ENCODE assay signal across 23 cellular contexts in genomic region chr15:65751431-65751830, GRCh38.
"Had no signal": no experiment of that assay in that cellular context is flagged by ENCODE, and none has a peak within 500 bp of the region (broad histone marks: within the 10 kb centered on the region; RNA-seq: fewer than 3 reads in every experiment).

No MANE protein-coding gene starts in this region.

- H3K27ac Mint-ChIP-seq: activated CD4-positive, alpha-beta T cell treated with anti-CD3 and anti-CD28 coated beads, Interleukin-2, amount 10 ng/mL, durations not matched to agents 7 days and 5 days; activated T-helper 1 cell treated with anti-CD3 and anti-CD28 coated beads, Interleukin-12 subunit alpha, Interleukin-12 subunit beta, Interleukin-2, Interleukin-4 antibody, amounts not matched to agents 30 ng/mL and 10 ng/mL and 1 ng/mL, durations not matched to agents 14 hours and 24 hours and 36 hours; dendritic cell treated with granulocyte-macrophage colony-stimulating factor and Interleukin-4, amounts not matched to agents 40 ng/mL and 50 ng/mL, for 4 days; neural progenitor cell; progenitor cell of endocrine pancreas; T-helper 1 cell treated with Interleukin-12 subunit alpha and Interleukin-12 subunit beta and Interleukin-4 antibody, amounts not matched to agents 30 μg/mL and 1 μg/mL, for 36 hours had no signal

- ATAC-seq: left colon, mucosa of descending colon, upper lobe of right lung had no signal

- H3K4me1 Mint-ChIP-seq: neural progenitor cell had no signal

- H3K4me3 Mint-ChIP-seq: activated CD4-positive, alpha-beta T cell treated with anti-CD3 and anti-CD28 coated beads, Interleukin-2, amount 10 ng/mL, durations not matched to agents 7 days and 5 days; activated T-helper 1 cell treated with anti-CD3 and anti-CD28 coated beads, Interleukin-12 subunit alpha, Interleukin-12 subunit beta, Interleukin-2, Interleukin-4 antibody, amounts not matched to agents 30 ng/mL and 10 ng/mL and 1 ng/mL, durations not matched to agents 14 hours and 24 hours and 36 hours; dendritic cell treated with granulocyte-macrophage colony-stimulating factor and Interleukin-4, amounts not matched to agents 40 ng/mL and 50 ng/mL, for 4 days; neural progenitor cell; T-helper 1 cell treated with Interleukin-12 subunit alpha and Interleukin-12 subunit beta and Interleukin-4 antibody, amounts not matched to agents 30 μg/mL and 1 μg/mL, for 36 hours had no signal

- H3K27me3 Mint-ChIP-seq: activated CD4-positive, alpha-beta T cell treated with anti-CD3 and anti-CD28 coated beads, Interleukin-2, amount 10 ng/mL, durations not matched to agents 7 days and 5 days; dendritic cell treated with granulocyte-macrophage colony-stimulating factor and Interleukin-4, amounts not matched to agents 40 ng/mL and 50 ng/mL, for 4 days; progenitor cell of endocrine pancreas had no signal

- DNase-seq: activated CD4-positive, alpha-beta T cell treated with anti-CD3 and anti-CD28 coated beads, Interleukin-2, amount 10 ng/mL, durations not matched to agents 7 days and 5 days; activated CD4-positive, CD25-positive, alpha-beta regulatory T cell treated with anti-CD3 and anti-CD28 coated beads, Interleukin-2, amount 50 U/mL, for 72 hours; activated CD8-positive, alpha-beta memory T cell treated with anti-CD3 and anti-CD28 coated beads for 24 hours; activated CD8-positive, alpha-beta memory T cell treated with anti-CD3 and anti-CD28 coated beads, Interleukin-2, amount 50 U/mL, for 48 hours; activated gamma-delta T cell treated with Interleukin-2 at 50 U/mL for 16 hours; effector CD8-positive, alpha-beta T cell; foreskin fibroblast; left colon; mesendoderm; mucosa of descending colon; retina; sigmoid colon; stimulated activated CD4-positive, alpha-beta T cell treated with anti-CD3 and anti-CD28 coated beads, Interleukin-2, amount 100 ng/mL, for 48 hours; stimulated activated CD8-positive, alpha-beta memory T cell treated with anti-CD3 and anti-CD28 coated beads, Interleukin-4, amount 100 ng/mL, for 48 hours; stimulated activated naive CD4-positive, alpha-beta T cell treated with Interleukin-2 at 50 U/mL for 16 hours; substantia nigra; thyroid gland; upper lobe of right lung had no signal

- H3K9me3 Mint-ChIP-seq: activated CD4-positive, alpha-beta T cell treated with anti-CD3 and anti-CD28 coated beads, Interleukin-2, amount 10 ng/mL, durations not matched to agents 7 days and 5 days; activated T-helper 1 cell treated with anti-CD3 and anti-CD28 coated beads, Interleukin-12 subunit alpha, Interleukin-12 subunit beta, Interleukin-2, Interleukin-4 antibody, amounts not matched to agents 30 ng/mL and 10 ng/mL and 1 ng/mL, durations not matched to agents 14 hours and 24 hours and 36 hours; dendritic cell treated with granulocyte-macrophage colony-stimulating factor and Interleukin-4, amounts not matched to agents 40 ng/mL and 50 ng/mL, for 4 days; neural progenitor cell; T-helper 1 cell treated with Interleukin-12 subunit alpha and Interleukin-12 subunit beta and Interleukin-4 antibody, amounts not matched to agents 30 μg/mL and 1 μg/mL, for 36 hours had no signal

- H3K36me3 Mint-ChIP-seq: neural progenitor cell had no signal
